Comparison of ENCODE assay signal across 8 cellular contexts in the genomic region with DNA sequence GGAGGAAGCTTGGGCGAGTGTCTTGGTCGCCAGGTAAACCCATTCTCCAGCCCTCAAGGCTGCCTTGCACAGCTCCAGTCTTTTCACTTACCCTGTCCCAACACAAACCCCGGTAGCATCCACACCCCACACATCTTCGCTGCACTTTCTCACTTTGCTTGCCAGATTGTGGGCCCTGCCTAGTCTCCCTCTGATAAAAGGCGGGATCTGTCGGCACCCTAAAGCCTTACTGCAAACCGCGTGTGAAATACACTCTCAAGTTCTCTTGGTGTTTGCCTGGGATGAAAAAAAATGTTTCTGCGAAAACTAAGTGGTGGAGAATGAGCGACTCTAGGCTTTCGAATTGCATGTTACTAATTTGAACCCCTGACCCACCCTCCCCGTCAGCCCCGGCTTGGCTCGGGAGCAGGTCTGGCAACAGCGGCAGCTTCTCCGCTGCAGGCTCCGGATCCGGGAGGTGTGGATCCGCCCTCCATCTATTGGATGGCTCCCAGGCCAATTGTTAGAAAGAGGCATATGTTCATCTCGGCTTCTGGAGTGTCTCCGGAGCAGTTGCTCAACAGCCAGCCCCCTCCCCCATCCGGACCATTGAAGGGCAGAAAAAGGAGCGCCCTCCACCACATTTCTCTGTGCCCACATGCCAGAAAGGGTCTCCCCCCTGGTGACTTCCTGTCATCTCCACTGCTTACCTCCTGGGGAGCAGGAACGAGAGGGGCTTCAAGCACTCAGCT. TPM values are rescaled to one million over a fixed set of nuclear protein-coding genes. Genes with fewer than 3 reads are reported as not detected.
DNase-seq lines count a peak whose midpoint lies in the region; ATAC-seq and TF ChIP-seq lines count a peak whose summit lies in the region.

No MANE protein-coding gene starts in this region.

- peaks cover 5% of the 10 kb centered on the region for H3K4me1 Mint-ChIP-seq in HFFc6 (ENCODE audit: low read depth)
- peaks cover 20 to 31% of the 10 kb centered on the region in 2 donors for H3K4me1 Mint-ChIP-seq in natural killer cell

- peaks cover 6% of the 10 kb centered on the region for H3K27me3 ChIP-seq in upper lobe of right lung

- H3K9me3 Mint-ChIP-seq in HFFc6 (no peaks in the 10 kb centered on the region), natural killer cell (no peaks in the 10 kb centered on the region)

- ATAC-seq in natural killer cell (peak in 2 of 3 donors; percentile 14 to 38), upper lobe of right lung (peak; percentile 78), GM21619 (IDR thresholded peaks at IDR 0.05; ENCODE audit: unreplicated experiment) (no peak)

- TF ChIP-seq CTCF in HFFc6 (IDR thresholded peaks at IDR 0.05) (no peak), natural killer cell (IDR thresholded peaks at IDR 0.05) (no peak), upper lobe of right lung (IDR thresholded peaks at IDR 0.05) (no peak)

- peak; percentile 45 for DNase-seq in COR-L47 (lab: John Stamatoyannopoulos, UW)
- peak; percentile 32 for DNase-seq in HFFc6
- DNase-seq in NCI-H446 (lab: John Stamatoyannopoulos, UW): peak; percentile 38 to 82
- peak; percentile 37 to 57 for DNase-seq in activated T-cell treated with anti-CD3 and anti-CD28 coated beads, Interleukin-2, amount 50 U/mL, for 48 hours
- peak; percentile 33 for DNase-seq in fibroblast of the conjunctiva (ENCODE audit: low read depth)
- peak; percentile 21 for DNase-seq in natural killer cell
- DNase-seq in upper lobe of right lung: peak; percentile 67

- peaks cover 7% of the 10 kb centered on the region for H3K4me1 ChIP-seq in upper lobe of right lung

- peak overlapping the region; percentile 60 for H3K4me3 Mint-ChIP-seq in HFFc6
- peak overlapping the region; percentile 86 for H3K4me3 Mint-ChIP-seq in natural killer cell

- H3K27ac ChIP-seq in upper lobe of right lung: no peak overlapping the region

- no peaks in the 10 kb centered on the region for H3K9me3 ChIP-seq in upper lobe of right lung

- H3K27ac Mint-ChIP-seq in HFFc6 (no peak overlapping the region), natural killer cell (no peak overlapping the region)

- H3K4me3 ChIP-seq in upper lobe of right lung: peak overlapping the region; percentile 30

- intact Hi-C loops in natural killer cell (cut with micrococcal nuclease) (loop anchor here (10.0 kb wide), 1 partner anchor 1054 kb away; the partner anchor contains the start of gene ZMYM3), upper lobe of right lung (cut with DNase I) (no loop called here)

- no peaks in the 10 kb centered on the region for H3K36me3 ChIP-seq in upper lobe of right lung

- no peaks in the 10 kb centered on the region for H3K36me3 Mint-ChIP-seq in HFFc6 (ENCODE audit: low read depth)
- no peaks in the 10 kb centered on the region for H3K36me3 Mint-ChIP-seq in natural killer cell

- H3K27me3 Mint-ChIP-seq in HFFc6 (ENCODE audit: insufficient read depth) (peaks cover 18% of the 10 kb centered on the region), natural killer cell (ENCODE audit: low read depth in 2 of 2) (peaks cover 36 to 41% of the 10 kb centered on the region in 2 donors)

RNA-seq across cellular contexts. Expression of gene CITED1, which starts 3.0 kb away (rescaled TPM):
- total RNA-seq in HFFc6 (2021; fragmentation: NEBNext Ultra II Directional; extraction: Animal tissue kit (Norgen Biotek cat#: 25700)): under 1 TPM in 2 of 6 experiments, not detected in 4; 0.27 to 0.55 TPM
- total RNA-seq in natural killer cell (under 1 TPM in 1 of 3 donors, not detected in 2; 0.49 TPM), upper lobe of right lung (0.43 TPM)

RNA-seq across cellular contexts. Expression of gene RPS4X, which starts 31.7 kb away (rescaled TPM):
- total RNA-seq in HFFc6 (2021; fragmentation: NEBNext Ultra II Directional; extraction: Animal tissue kit (Norgen Biotek cat#: 25700)): 100 to 1,000 TPM; 572 to 721 (median 650) TPM
- 100 to 1,000 TPM; 611 to 754 (median 650) TPM for total RNA-seq in natural killer cell
- 640 TPM for total RNA-seq in upper lobe of right lung
